8 cellular contexts compared by ENCODE assay signal in genomic region chr15:74782596-74783071, GRCh38. TPM values are rescaled to one million over a fixed set of nuclear protein-coding genes. Genes with fewer than 3 reads are reported as not detected.
DNase-seq lines count a peak whose midpoint lies in the region; ATAC-seq lines count a peak whose summit lies in the region.
"Had no signal": no experiment of that assay in that cellular context is flagged by ENCODE, and none has a peak within 500 bp of the region (broad histone marks: within the 10 kb centered on the region; RNA-seq: fewer than 3 reads in every experiment).

No MANE protein-coding gene starts in this region.

- H3K27ac Mint-ChIP-seq in activated naive CD8-positive, alpha-beta T cell treated with anti-CD3 and anti-CD28 coated beads for 36 hours: peak overlapping the region; percentile 99

- H3K27me3 Mint-ChIP-seq in activated naive CD8-positive, alpha-beta T cell treated with anti-CD3 and anti-CD28 coated beads for 36 hours: no peaks in the 10 kb centered on the region

- intact Hi-C loops in posterior cingulate gyrus (cut with DNase I): loop anchor here (5.0 kb wide), 2 partner anchors 60 to 120 kb away; partner anchors contain the start of gene ULK3

- DNase-seq in activated naive CD8-positive, alpha-beta T cell treated with anti-CD3 and anti-CD28 coated beads for 36 hours: no peak
- DNase-seq in NCI-H226 (no peak), posterior cingulate gyrus (no peak)

- peaks cover 55% of the 10 kb centered on the region for H3K36me3 Mint-ChIP-seq in activated naive CD8-positive, alpha-beta T cell treated with anti-CD3 and anti-CD28 coated beads for 36 hours

- H3K4me3 Mint-ChIP-seq in activated naive CD8-positive, alpha-beta T cell treated with anti-CD3 and anti-CD28 coated beads for 36 hours: peak overlapping the region; percentile 89

- peaks cover 1% of the 10 kb centered on the region for H3K9me3 Mint-ChIP-seq in activated naive CD8-positive, alpha-beta T cell treated with anti-CD3 and anti-CD28 coated beads for 36 hours

- H3K9ac ChIP-seq in HUES6 (ENCODE audit: low read length) (peak overlapping the region; percentile 70), subcutaneous abdominal adipose tissue (ENCODE audit: low read length in 5 of 5) (peak overlapping the region; percentile 65 to 95 (median 83))

- H3K9me3 ChIP-seq in HUES6 (ENCODE audit: control insufficient read depth, insufficient read depth, low read depth, low read length) (no peaks in the 10 kb centered on the region), iPS-18c (ENCODE audit: control insufficient read depth, insufficient read depth, low read length) (no peaks in the 10 kb centered on the region), subcutaneous abdominal adipose tissue (ENCODE audit: control insufficient read depth in 5 of 5, low read length in 5 of 5) (no peaks in the 10 kb centered on the region)

- H3K27me3 ChIP-seq in HUES6 (ENCODE audit: control insufficient read depth, insufficient read depth, low read length): peaks cover 15% of the 10 kb centered on the region
- H3K27me3 ChIP-seq in subcutaneous abdominal adipose tissue (ENCODE audit: control insufficient read depth in 5 of 5, insufficient read depth in 4 of 5, low read length in 5 of 5): no peaks in the 10 kb centered on the region

- H3K36me3 ChIP-seq in HUES6 (ENCODE audit: control insufficient read depth, insufficient read depth, low read length) (no peaks in the 10 kb centered on the region), subcutaneous abdominal adipose tissue (ENCODE audit: control insufficient read depth in 5 of 5, insufficient read depth in 5 of 5, low read length in 5 of 5) (no peaks in the 10 kb centered on the region)

- ATAC-seq in HG03045 (IDR thresholded peaks at IDR 0.05; ENCODE audit: unreplicated experiment): no peak

- H3K4me1 Mint-ChIP-seq in activated naive CD8-positive, alpha-beta T cell treated with anti-CD3 and anti-CD28 coated beads for 36 hours: peaks cover 55% of the 10 kb centered on the region

- peaks cover 49% of the 10 kb centered on the region for H3K4me1 ChIP-seq in HUES6 (ENCODE audit: control insufficient read depth, insufficient read depth, low read length)
- H3K4me1 ChIP-seq in subcutaneous abdominal adipose tissue (ENCODE audit: control insufficient read depth in 5 of 5, insufficient read depth in 5 of 5, low read length in 5 of 5): peaks cover 21 to 84% (median 73%) of the 10 kb centered on the region in 5 donors

- H3K27ac ChIP-seq in HUES6 (ENCODE audit: low read depth, low read length) (no peak overlapping the region), subcutaneous abdominal adipose tissue (ENCODE audit: low read depth, low read length) (peak overlapping the region; percentile 76)

- H3K4me3 ChIP-seq in HUES6 (ENCODE audit: low read depth, low read length): peak overlapping the region; percentile 63
- H3K4me3 ChIP-seq in iPS-18c (ENCODE audit: insufficient read depth, low read depth, low read length): peak overlapping the region; percentile 77
- H3K4me3 ChIP-seq in subcutaneous abdominal adipose tissue (ENCODE audit: low read depth in 1 of 5, low read length in 5 of 5): peak overlapping the region; percentile 73 to 92 (median 86)

RNA-seq across cellular contexts. Expression of gene CSK, which starts 0.8 kb away (rescaled TPM):
- total RNA-seq in activated naive CD8-positive, alpha-beta T cell treated with anti-CD3 and anti-CD28 coated beads for 36 hours: 100 to 1,000 TPM; 308 to 310 TPM

RNA-seq across cellular contexts. Expression of gene LMAN1L, which starts 30.0 kb away (rescaled TPM):
- total RNA-seq in activated naive CD8-positive, alpha-beta T cell treated with anti-CD3 and anti-CD28 coated beads for 36 hours: under 1 TPM; 0.14 to 0.33 TPM

RNA-seq across cellular contexts. Expression of gene CYP1A2, which starts 34.0 kb away (rescaled TPM):
- total RNA-seq in activated naive CD8-positive, alpha-beta T cell treated with anti-CD3 and anti-CD28 coated beads for 36 hours: not detected
- total RNA-seq: T-helper 1 cell treated with Interleukin-12 subunit alpha and Interleukin-12 subunit beta and Interleukin-4 antibody, amounts not matched to agents 30 ng/mL and 1 ng/mL, for 36 hours had no signal

RNA-seq across cellular contexts. Expression of gene CPLX3, which starts 43.8 kb away (rescaled TPM):
- total RNA-seq in activated naive CD8-positive, alpha-beta T cell treated with anti-CD3 and anti-CD28 coated beads for 36 hours: under 1 TPM in 1 of 2 experiments, not detected in 1; 0.19 TPM

RNA-seq across cellular contexts. Expression of gene CYP1A1, which starts 57.3 kb away (rescaled TPM):
- 1 to 10 TPM; 4.7 to 4.9 TPM for total RNA-seq in activated naive CD8-positive, alpha-beta T cell treated with anti-CD3 and anti-CD28 coated beads for 36 hours
